Comparison of ENCODE assay signal across 10 cellular contexts in genomic region chr11:12777208-12777874, GRCh38.
DNase-seq lines count a peak whose midpoint lies in the region; ATAC-seq and TF ChIP-seq lines count a peak whose summit lies in the region.
"Had no signal": no experiment of that assay in that cellular context is flagged by ENCODE, and none has a peak within 500 bp of the region (broad histone marks: within the 10 kb centered on the region; RNA-seq: fewer than 3 reads in every experiment).

No MANE protein-coding gene starts in this region.

- H3K36me3 Mint-ChIP-seq in HFFc6 (ENCODE audit: low read depth): peaks cover 40% of the 10 kb centered on the region

- H3K27me3 Mint-ChIP-seq in HFFc6 (ENCODE audit: insufficient read depth): no peaks in the 10 kb centered on the region; the same call in 1 of the 2 replicates
- H3K27me3 Mint-ChIP-seq: brain had no signal

- peak; percentile 19 for DNase-seq in AG08396 (ENCODE audit: low spot score)
- DNase-seq in HFFc6: no peak
- DNase-seq in brain pericyte (ENCODE audit: low read depth, low spot score): peak; percentile 41
- peak; percentile 73 for DNase-seq in myocyte (ENCODE audit: low read depth)
- no peak for DNase-seq in ecto neural progenitor cell (ENCODE audit: low spot score)
- DNase-seq in midbrain (lab: John Stamatoyannopoulos, UW): no peak
- DNase-seq: NCI-H146 had no signal

- peak overlapping the region; percentile 55 for H3K27ac Mint-ChIP-seq in HFFc6

- H3K4me3 Mint-ChIP-seq in HFFc6: no peak overlapping the region
- H3K4me3 Mint-ChIP-seq: brain had no signal

- peaks cover 32% of the 10 kb centered on the region for H3K4me1 Mint-ChIP-seq in HFFc6 (ENCODE audit: low read depth)

- ATAC-seq in GM21576 (IDR thresholded peaks at IDR 0.05; ENCODE audit: unreplicated experiment): no peak
- ATAC-seq in HG02870 (IDR thresholded peaks at IDR 0.05; ENCODE audit: unreplicated experiment): no peak

- no peak for TF ChIP-seq CTCF in HFFc6 (IDR thresholded peaks at IDR 0.05)

- H3K9me3 Mint-ChIP-seq in HFFc6: no peaks in the 10 kb centered on the region

Comparison
In these comparisons a context has a peak if more than half of its experiments do, and no peak if none do; other contexts are left out.
1. DNase-seq: peak in AG08396 (single experiment), brain pericyte (single experiment) and myocyte (single experiment); none in HFFc6 (single experiment), ecto neural progenitor cell (single experiment) and midbrain (single experiment).